18 cellular contexts compared by ENCODE assay signal in the genomic region with DNA sequence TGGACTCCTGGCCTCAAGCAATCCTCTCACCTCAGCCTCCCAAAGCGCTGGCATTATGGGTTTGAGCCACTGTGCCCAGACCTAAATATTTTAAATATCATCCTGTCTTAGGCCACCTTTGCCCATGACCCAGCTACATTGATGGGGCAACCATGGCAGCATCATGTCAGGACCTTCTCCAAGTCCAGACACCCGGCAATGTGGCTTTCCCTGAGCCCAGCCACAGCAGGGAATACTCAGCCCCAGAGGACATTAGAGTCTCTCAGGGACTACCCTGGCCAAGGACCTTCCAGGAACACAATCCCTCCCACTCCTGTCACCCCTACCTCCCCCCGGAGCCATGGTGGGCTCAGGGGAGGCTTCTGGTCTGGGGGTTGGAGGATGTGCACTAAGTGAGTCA.
"Had no signal": no experiment of that assay in that cellular context is flagged by ENCODE, and none has a peak within 500 bp of the region (broad histone marks: within the 10 kb centered on the region; RNA-seq: fewer than 3 reads in every experiment).

No MANE protein-coding gene starts in this region.

- H3K9me3 ChIP-seq: body of pancreas, left ventricle myocardium inferior, SK-N-SH, stomach, upper lobe of left lung had no signal

- H3K27ac ChIP-seq: stomach had no signal

- ATAC-seq: activated CD8-positive, alpha-beta memory T cell treated with anti-CD3 and anti-CD28 coated beads, Interleukin-2, amount 10 ng/mL, durations not matched to agents 7 days and 5 days; body of pancreas; naive thymus-derived CD4-positive, alpha-beta T cell; T-cell had no signal

- H3K36me3 Mint-ChIP-seq: activated CD8-positive, alpha-beta memory T cell treated with anti-CD3 and anti-CD28 coated beads, Interleukin-2, amount 10 ng/mL, durations not matched to agents 7 days and 5 days; activated naive CD8-positive, alpha-beta T cell treated with anti-CD3 and anti-CD28 coated beads, Interleukin-2, amount 10 ng/mL, durations not matched to agents 7 days and 5 days; T-cell had no signal

- H3K9me3 Mint-ChIP-seq: activated CD4-positive, alpha-beta memory T cell treated with anti-CD3 and anti-CD28 coated beads, Interleukin-2, amount 10 ng/mL, durations not matched to agents 7 days and 5 days; activated naive CD8-positive, alpha-beta T cell treated with anti-CD3 and anti-CD28 coated beads, Interleukin-2, amount 10 ng/mL, durations not matched to agents 7 days and 5 days; activated T-helper 2 cell treated with anti-CD3 and anti-CD28 coated beads, Interferon-gamma antibody, Interleukin-2, Interleukin-4, amounts not matched to agents 10 μg/mL and 5 μg/mL and 100 μg/mL, durations not matched to agents 14 hours and 24 hours and 36 hours; T-cell had no signal

- H3K9ac ChIP-seq: SK-N-SH had no signal

- H3K4me2 ChIP-seq: SK-N-SH had no signal

- H3K27me3 Mint-ChIP-seq: activated CD4-positive, alpha-beta memory T cell treated with anti-CD3 and anti-CD28 coated beads, Interleukin-2, amount 10 ng/mL, durations not matched to agents 7 days and 5 days; naive thymus-derived CD4-positive, alpha-beta T cell had no signal

- H3K4me3 ChIP-seq: body of pancreas, left ventricle myocardium inferior, stomach had no signal

- DNase-seq: activated B cell treated with CpG ODN at 0.5 μM for 24 hours; activated CD4-positive, alpha-beta memory T cell treated with anti-CD3 and anti-CD28 coated beads, Interleukin-2, amount 10 ng/mL, durations not matched to agents 7 days and 5 days; activated CD4-positive, alpha-beta T cell treated with anti-CD3 and anti-CD28 coated beads for 48 hours; activated CD8-positive, alpha-beta memory T cell treated with anti-CD3 and anti-CD28 coated beads, Interleukin-2, amount 10 ng/mL, durations not matched to agents 7 days and 5 days; activated naive CD4-positive, alpha-beta T cell treated with Interleukin-2 at 50 U/mL for 16 hours; activated naive CD8-positive, alpha-beta T cell treated with anti-CD3 and anti-CD28 coated beads, Interleukin-2, amount 10 ng/mL, durations not matched to agents 7 days and 5 days; amygdala; body of pancreas; caudate nucleus; left ventricle myocardium inferior; naive thymus-derived CD4-positive, alpha-beta T cell; SK-N-SH; stimulated activated CD4-positive, alpha-beta T cell treated with anti-CD3 and anti-CD28 coated beads, Interleukin-15, amount 100 ng/mL, for 24 hours; stimulated activated CD4-positive, alpha-beta T cell treated with anti-CD3 and anti-CD28 coated beads, Interleukin-2, amount 100 ng/mL, for 48 hours; stomach; T-cell; upper lobe of left lung had no signal

- H3K27me3 ChIP-seq: body of pancreas, stomach, upper lobe of left lung had no signal

- H3K27ac Mint-ChIP-seq: activated B cell treated with CpG ODN at 0.5 μM for 24 hours; activated CD4-positive, alpha-beta memory T cell treated with anti-CD3 and anti-CD28 coated beads, Interleukin-2, amount 10 ng/mL, durations not matched to agents 7 days and 5 days; activated CD8-positive, alpha-beta memory T cell treated with anti-CD3 and anti-CD28 coated beads, Interleukin-2, amount 10 ng/mL, durations not matched to agents 7 days and 5 days; activated T-helper 2 cell treated with anti-CD3 and anti-CD28 coated beads, Interferon-gamma antibody, Interleukin-2, Interleukin-4, amounts not matched to agents 10 μg/mL and 5 μg/mL and 100 μg/mL, durations not matched to agents 14 hours and 24 hours and 36 hours; T-cell had no signal

- H3K36me3 ChIP-seq: left ventricle myocardium inferior, stomach, upper lobe of left lung had no signal

- H3K4me3 Mint-ChIP-seq: activated B cell treated with CpG ODN at 0.5 μM for 24 hours; activated CD4-positive, alpha-beta memory T cell treated with anti-CD3 and anti-CD28 coated beads, Interleukin-2, amount 10 ng/mL, durations not matched to agents 7 days and 5 days; activated CD8-positive, alpha-beta memory T cell treated with anti-CD3 and anti-CD28 coated beads, Interleukin-2, amount 10 ng/mL, durations not matched to agents 7 days and 5 days; activated naive CD8-positive, alpha-beta T cell treated with anti-CD3 and anti-CD28 coated beads, Interleukin-2, amount 10 ng/mL, durations not matched to agents 7 days and 5 days; naive thymus-derived CD4-positive, alpha-beta T cell; T-cell had no signal
